In the genomic region with DNA sequence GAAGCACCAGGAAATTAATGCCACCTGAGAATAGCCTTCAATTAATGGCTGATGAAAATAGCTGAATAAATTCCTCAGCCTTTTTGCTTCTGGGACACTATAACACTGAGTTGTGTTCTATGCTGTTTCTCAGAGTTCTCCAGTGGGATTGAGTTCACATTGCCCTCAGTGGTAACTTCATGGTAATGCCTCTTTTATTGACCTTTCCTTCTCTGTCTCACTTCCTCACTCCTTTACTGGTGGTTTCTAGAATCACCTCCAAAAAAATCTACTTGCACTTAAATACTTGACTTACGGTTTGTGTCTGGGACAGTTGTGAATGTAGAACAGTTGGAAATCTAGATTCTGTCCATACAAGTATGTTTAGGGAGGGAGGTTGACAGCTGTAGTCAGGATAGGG, we compare ENCODE assay signal across 27 cellular contexts.
"Had no signal": no experiment of that assay in that cellular context is flagged by ENCODE, and none has a peak within 500 bp of the region (broad histone marks: within the 10 kb centered on the region; RNA-seq: fewer than 3 reads in every experiment).

No MANE protein-coding gene starts in this region.

- H3K27ac ChIP-seq: stomach, suprapubic skin, testis, thoracic aorta, thyroid gland, tibial artery, transverse colon, upper lobe of left lung, upper lobe of right lung, uterus, vagina had no signal

- H3K9me3 Mint-ChIP-seq: stimulated activated effector memory CD8-positive, alpha-beta T cell treated with anti-CD3 and anti-CD28 coated beads, Interleukin-12 subunit alpha, Interleukin-12 subunit beta, amount 100 ng/mL, for 72 hours; type B pancreatic cell had no signal

- H3K4me3 Mint-ChIP-seq: stimulated activated effector memory CD8-positive, alpha-beta T cell treated with anti-CD3 and anti-CD28 coated beads, Interleukin-12 subunit alpha, Interleukin-12 subunit beta, amount 100 ng/mL, for 72 hours; stimulated activated naive CD8-positive, alpha-beta T cell treated with anti-CD3 and anti-CD28 coated beads, Interleukin-15, amount 100 ng/mL, for 72 hours; stimulated activated naive CD8-positive, alpha-beta T cell treated with anti-CD3 and anti-CD28 coated beads, Interleukin-15, Interleukin-2, amounts not matched to agents 100 ng/mL and 50 ng/mL, for 24 hours; type B pancreatic cell had no signal

- ATAC-seq: stimulated activated effector memory CD8-positive, alpha-beta T cell treated with anti-CD3 and anti-CD28 coated beads, Interleukin-12 subunit alpha, Interleukin-12 subunit beta, amount 100 ng/mL, for 72 hours; stimulated activated naive CD8-positive, alpha-beta T cell treated with anti-CD3 and anti-CD28 coated beads, Interleukin-15, amount 100 ng/mL, for 72 hours; stimulated activated naive CD8-positive, alpha-beta T cell treated with anti-CD3 and anti-CD28 coated beads, Interleukin-15, Interleukin-2, amounts not matched to agents 100 U/mL and 50 U/mL, for 24 hours; upper lobe of right lung had no signal

- H3K27me3 ChIP-seq: stomach, suprapubic skin, testis, thyroid gland, tibial artery, transverse colon, upper lobe of left lung, upper lobe of right lung, uterus, vagina had no signal

- H3K36me3 Mint-ChIP-seq: stimulated activated effector memory CD8-positive, alpha-beta T cell treated with anti-CD3 and anti-CD28 coated beads, Interleukin-12 subunit alpha, Interleukin-12 subunit beta, amount 100 ng/mL, for 72 hours; type B pancreatic cell had no signal

- H3K9me3 ChIP-seq: stomach, suprapubic skin, testis, thoracic aorta, thyroid gland, tibial artery, transverse colon, upper lobe of left lung, upper lobe of right lung, uterus, vagina had no signal

- H3K27ac Mint-ChIP-seq: stimulated activated effector memory CD8-positive, alpha-beta T cell treated with anti-CD3 and anti-CD28 coated beads, Interleukin-12 subunit alpha, Interleukin-12 subunit beta, amount 100 ng/mL, for 72 hours; stimulated activated naive CD8-positive, alpha-beta T cell treated with anti-CD3 and anti-CD28 coated beads, Interleukin-15, Interleukin-2, amounts not matched to agents 100 ng/mL and 50 ng/mL, for 24 hours; type B pancreatic cell had no signal

- H3K4me1 Mint-ChIP-seq: stimulated activated effector memory CD8-positive, alpha-beta T cell treated with anti-CD3 and anti-CD28 coated beads, Interleukin-12 subunit alpha, Interleukin-12 subunit beta, amount 100 ng/mL, for 72 hours; stimulated activated naive CD8-positive, alpha-beta T cell treated with anti-CD3 and anti-CD28 coated beads, Interleukin-15, amount 100 ng/mL, for 72 hours had no signal

- H3K4me3 ChIP-seq: stomach, suprapubic skin, testis, thoracic aorta, thyroid gland, tibial artery, transverse colon, upper lobe of left lung, upper lobe of right lung, uterus, vagina had no signal

- H3K4me1 ChIP-seq: stomach, suprapubic skin, testis, thyroid gland, tibial artery, transverse colon, upper lobe of left lung, upper lobe of right lung, uterus, vagina had no signal

- H3K27me3 Mint-ChIP-seq: stimulated activated naive CD8-positive, alpha-beta T cell treated with anti-CD3 and anti-CD28 coated beads, Interleukin-15, amount 100 ng/mL, for 72 hours; stimulated activated naive CD8-positive, alpha-beta T cell treated with anti-CD3 and anti-CD28 coated beads, Interleukin-15, Interleukin-2, amounts not matched to agents 100 ng/mL and 50 ng/mL, for 24 hours; type B pancreatic cell had no signal

- H3K36me3 ChIP-seq: stomach, suprapubic skin, thoracic aorta, thyroid gland, tibial artery, transverse colon, upper lobe of left lung, upper lobe of right lung, uterus, vagina had no signal

- DNase-seq: stimulated activated CD4-positive, alpha-beta T cell treated with anti-CD3 and anti-CD28 coated beads, Interleukin-1b, Interleukin-23, amount 100 ng/mL, for 48 hours; stimulated activated CD4-positive, alpha-beta T cell treated with anti-CD3 and anti-CD28 coated beads, Interleukin-2, amount 100 ng/mL, for 24 hours; stimulated activated CD4-positive, alpha-beta T cell treated with anti-CD3 and anti-CD28 coated beads, Interleukin-2, amount 100 ng/mL, for 48 hours; stimulated activated CD4-positive, alpha-beta T cell treated with anti-CD3 and anti-CD28 coated beads, Interleukin-4, amount 100 ng/mL, for 1 hour; stimulated activated CD4-positive, alpha-beta T cell treated with anti-CD3 and anti-CD28 coated beads, Interleukin-4, amount 100 ng/mL, for 24 hours; stimulated activated CD4-positive, alpha-beta T cell treated with anti-CD3 and anti-CD28 coated beads, Interleukin-4, amount 100 ng/mL, for 4 hours; stimulated activated CD8-positive, alpha-beta memory T cell treated with anti-CD3 and anti-CD28 coated beads, Interleukin-4, amount 100 ng/mL, for 48 hours; stimulated activated naive CD4-positive, alpha-beta T cell; stimulated activated naive CD4-positive, alpha-beta T cell treated with Interleukin-2 at 50 U/mL for 16 hours; stimulated activated naive CD8-positive, alpha-beta T cell treated with anti-CD3 and anti-CD28 coated beads, Interleukin-15, amount 100 ng/mL, for 72 hours; stimulated activated naive CD8-positive, alpha-beta T cell treated with anti-CD3 and anti-CD28 coated beads, Interleukin-15, Interleukin-2, amounts not matched to agents 100 U/mL and 50 U/mL, for 24 hours; stomach; substantia nigra; testis; thyroid gland; tibial artery; transverse colon; trophoblast cell; upper lobe of left lung; upper lobe of right lung; uterus had no signal
